In genomic region chr5:141623197-141623596, GRCh38 we compare ENCODE assay signal across 8 cellular contexts. TPM values are rescaled to one million over a fixed set of nuclear protein-coding genes. Genes with fewer than 3 reads are reported as not detected.
DNase-seq lines count a peak whose midpoint lies in the region; ATAC-seq and TF ChIP-seq lines count a peak whose summit lies in the region.

No MANE protein-coding gene starts in this region.

- H3K27me3 Mint-ChIP-seq in activated T-helper 17 cell treated with anti-CD3 and anti-CD28 coated beads, Interleukin-2, amount 50 U/mL, for 72 hours, result no peaks in the 10 kb centered on the region

- peaks cover 41 to 80% (median 73%) of the 10 kb centered on the region in 4 donors for H3K36me3 ChIP-seq in esophagus muscularis mucosa
- H3K36me3 ChIP-seq in right lobe of liver, result peaks cover 0 to 71% (median 11%) of the 10 kb centered on the region in 4 donors

- no peak overlapping the region for H3K4me3 ChIP-seq in esophagus muscularis mucosa
- H3K4me3 ChIP-seq in right lobe of liver, result no peak overlapping the region

- H3K27me3 ChIP-seq in esophagus muscularis mucosa (no peaks in the 10 kb centered on the region), right lobe of liver (no peaks in the 10 kb centered on the region)

- peaks cover 96% of the 10 kb centered on the region for H3K36me3 Mint-ChIP-seq in activated T-helper 17 cell treated with anti-CD3 and anti-CD28 coated beads, Interleukin-2, amount 50 U/mL, for 72 hours (ENCODE audit: low read depth)

- H3K4me3 Mint-ChIP-seq in activated T-helper 17 cell treated with anti-CD3 and anti-CD28 coated beads, Interleukin-2, amount 50 U/mL, for 72 hours, result peak overlapping the region; percentile 59

- H3K27ac ChIP-seq in esophagus muscularis mucosa (replicated peaks in 1 of 4) (no peak overlapping the region), right lobe of liver (no peak overlapping the region)

- ATAC-seq in GM21360 (IDR thresholded peaks at IDR 0.05; ENCODE audit: unreplicated experiment) (peak; percentile 51), HG03469 (IDR thresholded peaks at IDR 0.05; ENCODE audit: unreplicated experiment) (peak; percentile 59), right lobe of liver (no peak)
- ATAC-seq in activated T-helper 17 cell treated with anti-CD3 and anti-CD28 coated beads, Interleukin-2, amount 50 U/mL, for 72 hours (replicated peaks), result peak; percentile 37

- peaks cover 12% of the 10 kb centered on the region for H3K4me1 Mint-ChIP-seq in activated T-helper 17 cell treated with anti-CD3 and anti-CD28 coated beads, Interleukin-2, amount 50 U/mL, for 72 hours

- H3K9me3 Mint-ChIP-seq in activated T-helper 17 cell treated with anti-CD3 and anti-CD28 coated beads, Interleukin-2, amount 50 U/mL, for 72 hours, result no peaks in the 10 kb centered on the region

- intact Hi-C loops in esophagus muscularis mucosa (cut with DNase I), result no loop called here
- intact Hi-C loops in right lobe of liver (cut with DNase I), result no loop called here

- H3K9me3 ChIP-seq in esophagus muscularis mucosa, result no peaks in the 10 kb centered on the region
- H3K9me3 ChIP-seq in right lobe of liver, result no peaks in the 10 kb centered on the region

- TF ChIP-seq CTCF in GM10266 (IDR thresholded peaks at IDR 0.05; ENCODE audit: control insufficient read depth, insufficient read depth, low read depth, missing control alignments) (no peak), esophagus muscularis mucosa (IDR thresholded peaks at IDR 0.05) (no peak), right lobe of liver (IDR thresholded peaks at IDR 0.05) (no peak)

- TF ChIP-seq EP300 in esophagus muscularis mucosa (IDR thresholded peaks at IDR 0.05), result no peak

- peaks cover 3 to 10% (median 5%) of the 10 kb centered on the region in 4 donors for H3K4me1 ChIP-seq in esophagus muscularis mucosa
- H3K4me1 ChIP-seq in right lobe of liver, result peaks cover 0 to 11% (median 8%) of the 10 kb centered on the region in 4 donors

- peak; percentile 60 for DNase-seq in GM10266 (ENCODE audit: extremely low spot score)
- DNase-seq in esophagus muscularis mucosa (ENCODE audit: extremely low spot score), result no peak
- no peak for DNase-seq in right lobe of liver
- DNase-seq in HCEC 1CT, result no peak
- DNase-seq in NCI-H187 (lab: John Stamatoyannopoulos, UW), result no peak

- H3K27ac Mint-ChIP-seq in activated T-helper 17 cell treated with anti-CD3 and anti-CD28 coated beads, Interleukin-2, amount 50 U/mL, for 72 hours, result peak overlapping the region; percentile 85

- TF ChIP-seq POLR2A in esophagus muscularis mucosa (IDR thresholded peaks at IDR 0.05; ENCODE audit: low read depth), result no peak
- TF ChIP-seq POLR2A in right lobe of liver (IDR thresholded peaks at IDR 0.05), result no peak

RNA-seq across cellular contexts. Expression of gene DIAPH1, which starts 4.4 kb away (rescaled TPM):
- 100 to 1,000 TPM; 186 to 268 TPM for total RNA-seq in activated T-helper 17 cell treated with anti-CD3 and anti-CD28 coated beads, Interleukin-2, amount 50 U/mL, for 72 hours
- total RNA-seq in esophagus muscularis mucosa (10 to 100 TPM; 34.1 to 53.0 (median 45.9) TPM), right lobe of liver (100 to 1,000 TPM in 4 of 6 experiments, 10 to 100 TPM in 2; 93.7 to 114 (median 107) TPM)

RNA-seq across cellular contexts. Expression of gene HDAC3, which starts 13.5 kb away (rescaled TPM):
- 100 to 1,000 TPM; 123 to 174 TPM for total RNA-seq in activated T-helper 17 cell treated with anti-CD3 and anti-CD28 coated beads, Interleukin-2, amount 50 U/mL, for 72 hours
- total RNA-seq in esophagus muscularis mucosa, result 10 to 100 TPM; 30.3 to 54.4 (median 44.3) TPM
- total RNA-seq in right lobe of liver, result 10 to 100 TPM; 18.2 to 26.5 (median 23.3) TPM

RNA-seq across cellular contexts. Expression of gene RELL2, which starts 13.6 kb away (rescaled TPM):
- 10 to 100 TPM; 16.5 to 29.9 TPM for total RNA-seq in activated T-helper 17 cell treated with anti-CD3 and anti-CD28 coated beads, Interleukin-2, amount 50 U/mL, for 72 hours
- total RNA-seq in esophagus muscularis mucosa (1 to 10 TPM; 1.2 to 5.1 (median 2.6) TPM), right lobe of liver (1 to 10 TPM in 4 of 6 experiments, under 1 TPM in 2; 0.53 to 2.6 (median 1.2) TPM)

RNA-seq across cellular contexts. Expression of gene FCHSD1, which starts 28.0 kb away (rescaled TPM):
- 100 to 1,000 TPM in 1 of 2 donors, 10 to 100 TPM in 1; 38.7 to 113 TPM for total RNA-seq in activated T-helper 17 cell treated with anti-CD3 and anti-CD28 coated beads, Interleukin-2, amount 50 U/mL, for 72 hours
- total RNA-seq in esophagus muscularis mucosa, result 10 to 100 TPM; 10.4 to 21.8 (median 12.9) TPM
- total RNA-seq in right lobe of liver, result 1 to 10 TPM in 5 of 6 experiments, under 1 TPM in 1; 0.77 to 6.4 (median 3.3) TPM

RNA-seq across cellular contexts. Expression of gene ARAP3, which starts 58.8 kb away (rescaled TPM):
- total RNA-seq in activated T-helper 17 cell treated with anti-CD3 and anti-CD28 coated beads, Interleukin-2, amount 50 U/mL, for 72 hours, result 10 to 100 TPM in 1 of 2 donors, 1 to 10 TPM in 1; 7.1 to 19.6 TPM
- total RNA-seq in esophagus muscularis mucosa (1 to 10 TPM; 4.1 to 9.2 (median 7.6) TPM), right lobe of liver (1 to 10 TPM; 1.4 to 6.0 (median 3.7) TPM)

Comparison
In these comparisons a context has a peak if more than half of its experiments do, and no peak if none do; other contexts are left out.
1. ATAC-seq: peak in GM21360 (single experiment), HG03469 (single experiment) and activated T-helper 17 cell treated with anti-CD3 and anti-CD28 coated beads, Interleukin-2, amount 50 U/mL, for 72 hours (single experiment); none in right lobe of liver (0 of 4).